In the genomic region with DNA sequence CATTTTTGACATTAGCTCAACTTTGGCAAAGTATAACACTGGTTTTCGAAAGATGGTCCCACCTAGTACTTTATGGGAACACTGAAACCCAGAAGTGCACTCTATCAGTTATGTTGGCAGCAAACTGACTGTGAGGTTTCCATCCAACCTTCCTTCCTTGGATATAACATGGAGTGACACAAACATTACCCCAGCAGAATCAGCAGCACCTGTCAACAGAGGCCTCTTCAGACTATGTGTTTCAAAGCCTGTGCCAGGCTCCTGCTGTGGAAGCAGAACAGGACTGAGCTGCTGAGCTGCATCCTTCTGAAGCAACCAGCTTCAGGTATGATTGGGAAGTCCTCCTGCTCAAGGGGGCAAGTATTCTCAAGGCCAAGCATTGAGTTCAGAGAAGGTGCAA, we compare ENCODE assay signal across 24 cellular contexts.
DNase-seq lines count a peak whose midpoint lies in the region; ATAC-seq and TF ChIP-seq lines count a peak whose summit lies in the region.
"Had no signal": no experiment of that assay in that cellular context is flagged by ENCODE, and none has a peak within 500 bp of the region (broad histone marks: within the 10 kb centered on the region; RNA-seq: fewer than 3 reads in every experiment).

No MANE protein-coding gene starts in this region.

- intact Hi-C loops in Right ventricle myocardium inferior (cut with DNase I) (no loop called here), heart left ventricle (cut with DNase I) (no loop called here)

- peak; percentile 78 for ATAC-seq in Right ventricle myocardium inferior
- no peak for ATAC-seq in heart left ventricle

- peak overlapping the region in 2 of 3 experiments; percentile 65 to 90 for H3K27ac Mint-ChIP-seq in nephron
- H3K27ac Mint-ChIP-seq: CD4-positive, alpha-beta T cell had no signal

- TF ChIP-seq CTCF in heart left ventricle (IDR thresholded peaks at IDR 0.05) (no peak), nephron (IDR thresholded peaks at IDR 0.05; ENCODE audit: unreplicated experiment in 3 of 3) (no peak)

- peaks cover 13% of the 10 kb centered on the region for H3K9me3 Mint-ChIP-seq in nephron

- no peak for TF ChIP-seq POLR2A in heart left ventricle (IDR thresholded peaks at IDR 0.05)

- H3K27me3 ChIP-seq in heart left ventricle, result no peaks in the 10 kb centered on the region
- H3K27me3 ChIP-seq: BLaER1 had no signal

- no peaks in the 10 kb centered on the region for H3K36me3 ChIP-seq in heart left ventricle
- H3K36me3 ChIP-seq: BLaER1 had no signal

- H3K9me3 ChIP-seq in heart left ventricle, result peaks cover 0 to 8% (median 0%) of the 10 kb centered on the region in 12 donors
- H3K9me3 ChIP-seq: Caco-2 had no signal

- no peak overlapping the region for H3K4me3 ChIP-seq in heart left ventricle
- H3K4me3 ChIP-seq: BLaER1, SK-N-MC had no signal

- peaks cover 7% of the 10 kb centered on the region for H3K4me1 Mint-ChIP-seq in nephron

- peak overlapping the region in 1 of 3 experiments; percentile 10 for H3K4me3 Mint-ChIP-seq in nephron
- H3K4me3 Mint-ChIP-seq: CD4-positive, alpha-beta T cell had no signal

- no peaks in the 10 kb centered on the region for H3K4me1 ChIP-seq in heart left ventricle
- H3K4me1 ChIP-seq: BLaER1, Caco-2 had no signal

- WGBS in heart left ventricle, 4 donors, result 33 to 57% (median 52%) methylated on average over 1 of the region's 1 CpG

- no peak overlapping the region for H3K27ac ChIP-seq in heart left ventricle
- H3K27ac ChIP-seq: BLaER1, SK-N-MC had no signal

- no peaks in the 10 kb centered on the region for H3K27me3 Mint-ChIP-seq in nephron (ENCODE audit: low read depth)
- H3K27me3 Mint-ChIP-seq: CD4-positive, alpha-beta T cell had no signal

- no peaks in the 10 kb centered on the region for H3K36me3 Mint-ChIP-seq in nephron (ENCODE audit: low read depth)

- DNase-seq in Right ventricle myocardium inferior (ENCODE audit: missing footprints), result no peak
- no peak for DNase-seq in heart left ventricle
- DNase-seq in NCI-H1092 (lab: John Stamatoyannopoulos, UW), result peak; percentile 11
- peak; percentile 1 for DNase-seq in NCI-H446 (lab: John Stamatoyannopoulos, UW)
- DNase-seq in dermis blood vessel endothelial cell, result no peak
- no peak for DNase-seq in kidney tubule cell (ENCODE audit: low spot score)
- DNase-seq: ACHN; Caco-2; CD4-positive, alpha-beta T cell; DMS 273 treated with DMSO at 0.1 percent for 48 hours; GDM1; GOT3; HCEC 1CT; KG1; NCI-H1105; NCI-H1694; NCI-H226; NCI-H526 treated with DMSO at 0.1 percent for 48 hours; OCI-M1; SW 1271; T-helper 2 cell had no signal

Comparison
In these comparisons a context has a peak if more than half of its experiments do, and no peak if none do; other contexts are left out.
1. DNase-seq: peak in NCI-H1092 (single experiment) and NCI-H446 (2 of 2); none in Right ventricle myocardium inferior (single experiment), heart left ventricle (0 of 5), dermis blood vessel endothelial cell (single experiment) and kidney tubule cell (single experiment).